Comparison of ENCODE assay signal across 8 cellular contexts in genomic region chr4:37383579-37384229, GRCh38.
DNase-seq lines count a peak whose midpoint lies in the region; ATAC-seq, FAIRE-seq and TF ChIP-seq lines count a peak whose summit lies in the region.

No MANE protein-coding gene starts in this region.

- H3K27ac ChIP-seq in MM.1S (ENCODE audit: low read length) (no peak overlapping the region), keratinocyte (ENCODE audit: control insufficient read depth, insufficient read depth, low read length) (no peak overlapping the region)

- H3K27me3 ChIP-seq in MM.1S (replicated peaks; ENCODE audit: insufficient read depth, low read length) (no peaks in the 10 kb centered on the region), keratinocyte (ENCODE audit: control insufficient read depth, extremely low read depth, insufficient read depth, low read length) (no peaks in the 10 kb centered on the region)

- no peaks in the 10 kb centered on the region for H3F3A ChIP-seq in MM.1S (ENCODE audit: insufficient read depth, low read length)

- dilution Hi-C loops in keratinocyte (cut with MboI; ENCODE audit: extremely low pct_ligation_motif_present, low sequenced_read_pairs) = no loop called here

- H3K36me3 ChIP-seq in MM.1S (replicated peaks; ENCODE audit: insufficient read depth, low read length) (no peaks in the 10 kb centered on the region), keratinocyte (ENCODE audit: control insufficient read depth in 2 of 2, extremely low read depth in 1 of 2, insufficient read depth in 2 of 2, low read length in 2 of 2) (no peaks in the 10 kb centered on the region)

- TF ChIP-seq CTCF in MM.1S (IDR thresholded peaks at IDR 0.05; ENCODE audit: low read length) (peak; percentile 58), WI38 (IDR thresholded peaks at IDR 0.05; ENCODE audit: low read depth, low read length) (peak; percentile 39; the same call in 1 of the 2 replicates), keratinocyte (optimal IDR thresholded peaks at IDR 0.05 in 1 of 3, IDR thresholded peaks at IDR 0.05 in 1 of 3, conservative IDR thresholded peaks at IDR 0.05 in 1 of 3; ENCODE audit: extremely low read depth in 1 of 3, insufficient read depth in 2 of 3, low read length in 3 of 3) (peak; percentile 29 to 68 (median 59))

- ATAC-seq in GM19455 (IDR thresholded peaks at IDR 0.05; ENCODE audit: unreplicated experiment) = peak; percentile 84

- no peaks in the 10 kb centered on the region for H3K79me2 ChIP-seq in MM.1S (ENCODE audit: low read length)
- no peaks in the 10 kb centered on the region for H3K79me2 ChIP-seq in keratinocyte (ENCODE audit: control insufficient read depth, insufficient read depth, low read length)

- no peak overlapping the region for H3K4me2 ChIP-seq in MM.1S (ENCODE audit: low read depth, low read length)
- no peak overlapping the region for H3K4me2 ChIP-seq in keratinocyte (ENCODE audit: control insufficient read depth, extremely low read depth, insufficient read depth, low read depth, low read length)

- H3K4me3 ChIP-seq in MM.1S (ENCODE audit: low read length) = no peak overlapping the region
- no peak overlapping the region for H3K4me3 ChIP-seq in WI38 (ENCODE audit: low read depth, low read length)
- no peak overlapping the region for H3K4me3 ChIP-seq in keratinocyte (ENCODE audit: control insufficient read depth in 2 of 3, extremely low read depth in 1 of 3, insufficient read depth in 2 of 3, low read depth in 1 of 3, low read length in 3 of 3)

- H4K20me1 ChIP-seq in MM.1S (ENCODE audit: insufficient read depth, low read length) (no peaks in the 10 kb centered on the region), keratinocyte (ENCODE audit: control insufficient read depth, extremely low read depth, insufficient read depth, low read length) (no peaks in the 10 kb centered on the region)

- no peaks in the 10 kb centered on the region for H3K9me2 ChIP-seq in MM.1S (replicated peaks; ENCODE audit: insufficient read depth, low read length)

- no peaks in the 10 kb centered on the region for H3K9me1 ChIP-seq in keratinocyte (ENCODE audit: control insufficient read depth, extremely low read depth, insufficient read depth, low read length)

- DNase-seq in NCI-H2029 treated with DMSO at 0.1 percent for 48 hours (lab: John Stamatoyannopoulos, UW) (peak; percentile 29), NCI-H2029 (lab: John Stamatoyannopoulos, UW) (no peak), MM.1S (peak; percentile 71), keratinocyte (ENCODE audit: low read depth, low spot score) (no peak), NCI-H2171 treated with DMSO at 0.1 percent for 48 hours (lab: John Stamatoyannopoulos, UW) (no peak)
- DNase-seq in central memory CD4-positive, alpha-beta T cell = no peak

- H3K9ac ChIP-seq in MM.1S (ENCODE audit: low read length) = no peak overlapping the region
- H3K9ac ChIP-seq in keratinocyte (ENCODE audit: control insufficient read depth, extremely low read depth, insufficient read depth, low read length) = no peak overlapping the region

- H3K4me1 ChIP-seq in MM.1S (ENCODE audit: low read length) = no peaks in the 10 kb centered on the region
- no peaks in the 10 kb centered on the region for H3K4me1 ChIP-seq in keratinocyte (ENCODE audit: control insufficient read depth, extremely low read depth, insufficient read depth, low read length)

- FAIRE-seq in keratinocyte (lab: Jason Lieb, UNC) = peak; percentile 52

- H3K9me3 ChIP-seq in MM.1S (replicated peaks; ENCODE audit: insufficient read depth, low read length) = no peaks in the 10 kb centered on the region
- H3K9me3 ChIP-seq in keratinocyte (ENCODE audit: control insufficient read depth, low read depth, low read length) = no peaks in the 10 kb centered on the region

- H2AFZ ChIP-seq in MM.1S (ENCODE audit: low read length) (no peak overlapping the region), keratinocyte (ENCODE audit: control insufficient read depth, low read length) (no peak overlapping the region)

Comparison
In these comparisons a context has a peak if more than half of its experiments do, and no peak if none do; other contexts are left out.
1. DNase-seq: peak in NCI-H2029 treated with DMSO at 0.1 percent for 48 hours (single experiment) and MM.1S (single experiment); none in NCI-H2029 (single experiment), keratinocyte (single experiment), central memory CD4-positive, alpha-beta T cell (single experiment) and NCI-H2171 treated with DMSO at 0.1 percent for 48 hours (single experiment).
2. Peak in every context shown above with its lines, with median percentiles within 50 percentile points of each other: CTCF ChIP-seq.